In the genomic region with DNA sequence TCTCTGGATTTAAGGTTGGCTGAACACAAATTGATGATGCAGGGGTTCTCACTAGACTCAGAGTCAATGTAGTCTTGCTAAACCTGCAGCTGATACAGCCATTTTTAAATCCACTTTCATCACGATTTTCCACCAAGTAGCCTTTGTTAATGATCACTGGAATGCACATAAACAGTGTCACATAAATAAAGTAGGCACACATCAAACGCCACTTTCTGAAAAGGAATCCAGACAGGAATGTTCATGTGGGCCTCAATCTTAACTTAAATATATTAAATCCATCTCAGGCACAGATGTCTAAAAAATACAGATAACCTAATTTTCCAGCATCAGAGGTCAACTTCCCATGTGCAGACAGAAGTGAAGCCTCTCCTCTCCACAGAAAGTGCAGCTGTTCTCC, we compare ENCODE assay signal across 20 cellular contexts. TPM values are rescaled to one million over a fixed set of nuclear protein-coding genes. Genes with fewer than 3 reads are reported as not detected.
A peak's percentile ranks its signal among the peaks of the same experiment; 100 is the strongest.
DNase-seq lines count a peak whose midpoint lies in the region; ATAC-seq and TF ChIP-seq lines count a peak whose summit lies in the region.
"Had no signal": no experiment of that assay in that cellular context is flagged by ENCODE, and none has a peak within 500 bp of the region (broad histone marks: within the 10 kb centered on the region; RNA-seq: fewer than 3 reads in every experiment).

No MANE protein-coding gene starts in this region.

- intact Hi-C loops in posterior vena cava (cut with DNase I), result no loop called here

- H3K27ac ChIP-seq in substantia nigra (ENCODE audit: low read depth, low read length, poor library complexity, severe bottlenecking), result no peak overlapping the region
- H3K27ac ChIP-seq: Peyer's patch had no signal

- ATAC-seq in SK-N-SH treated with all-trans-retinoic acid at 6 μM for 48 hours, result no peak
- ATAC-seq: GM12878, HCT116, K562, Right ventricle myocardium inferior had no signal

- in situ Hi-C loops in Caki2 (cut with HindIII; ENCODE audit: low pct_unique_long_range_greater_than_20kb, low sequenced_read_pairs), result no loop called here

- DNase-seq in Caki2 (ENCODE audit: low read depth) (peak; percentile 41), kidney tubule cell (ENCODE audit: low spot score) (peak; percentile 55), renal cortical epithelial cell (ENCODE audit: low read depth) (peak; percentile 86), posterior vena cava (ENCODE audit: low spot score) (no peak), NK-92 (lab: John Stamatoyannopoulos, UW; ENCODE audit: unreplicated experiment) (no peak), substantia nigra (lab: John Stamatoyannopoulos, UW) (no peak)
- DNase-seq in stimulated activated CD4-positive, alpha-beta T cell treated with anti-CD3 and anti-CD28 coated beads, Interleukin-4, amount 100 ng/mL, for 1 hour, result no peak
- DNase-seq: BE2C; Calu3; CD4-positive, CD25-positive, alpha-beta regulatory T cell; EL; GOT3; NCI-H1694 treated with DMSO at 0.1 percent for 48 hours; NK-92 treated with Interleukin-12 subunit alpha and Interleukin-12 subunit beta, amount 100 ng/mL, for 24 hours; Peyer's patch had no signal

TF ChIP-seq in SK-N-SH treated with all-trans-retinoic acid at 6 μM for 48 hours, 23 proteins besides CTCF, POLR2A, EP300 and RAD21:
- TF ChIP-seq ISL1 (CRISPR knock-in tag; IDR thresholded peaks at IDR 0.05), result peak; percentile 35; the same call in 1 of the 2 replicates
- no peak for TF ChIP-seq TOX (CRISPR knock-in tag; IDR thresholded peaks at IDR 0.05; ENCODE audit: borderline replicate concordance)

RNA-seq across cellular contexts. Expression of a gene that starts 58.3 kb away (rescaled TPM):
- total RNA-seq in Caki2 (2014; rRNA removed; shearing (Covaris generic); ENCODE audit: low replicate concordance), result 23.4 and 38.2 TPM in 2 replicates
- total RNA-seq in renal cortical epithelial cell (2.3 and 4.3 TPM in 2 replicates), posterior vena cava (1 to 10 TPM; 1.8 to 4.0 TPM)
- total RNA-seq: Calu3; CD4-positive, CD25-positive, alpha-beta regulatory T cell; Right ventricle myocardium inferior had no signal

Comparison
In these comparisons a context has a peak if more than half of its experiments do, and no peak if none do; other contexts are left out.
1. DNase-seq: peak in Caki2 (single experiment), kidney tubule cell (single experiment) and renal cortical epithelial cell (single experiment); none in stimulated activated CD4-positive, alpha-beta T cell treated with anti-CD3 and anti-CD28 coated beads, Interleukin-4, amount 100 ng/mL, for 1 hour (single experiment), posterior vena cava (single experiment), NK-92 (single experiment) and substantia nigra (0 of 49).